In the genomic region with DNA sequence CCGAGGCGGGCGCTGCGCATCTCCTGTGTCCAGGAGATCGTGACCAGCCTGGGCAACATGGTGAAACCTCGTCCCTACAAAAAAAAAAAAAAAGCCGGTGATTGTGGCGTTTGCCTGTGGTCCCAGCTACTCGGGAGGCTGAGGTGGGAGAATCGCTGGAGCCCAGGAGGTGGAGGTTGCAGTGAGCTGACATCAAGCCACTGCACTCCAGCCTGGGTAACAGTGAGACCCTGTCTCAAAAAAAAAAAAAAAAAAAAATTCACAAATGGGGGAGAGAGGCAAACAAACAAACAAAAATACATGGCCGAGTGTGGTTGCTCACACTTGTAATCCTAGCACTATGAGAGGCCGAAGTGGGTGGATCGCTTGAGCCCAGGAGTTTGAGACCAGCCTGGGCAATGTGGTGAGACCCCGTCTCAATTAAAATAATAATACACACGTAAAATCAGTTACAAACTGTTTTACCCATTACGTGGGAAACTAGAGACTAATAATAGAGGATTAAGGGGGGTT, we compare ENCODE assay signal across 8 cellular contexts. TPM values are rescaled to one million over a fixed set of nuclear protein-coding genes. Genes with fewer than 3 reads are reported as not detected.
DNase-seq lines count a peak whose midpoint lies in the region; ATAC-seq and TF ChIP-seq lines count a peak whose summit lies in the region.

No MANE protein-coding gene starts in this region.

- peak overlapping the region; percentile 79 for H3K4me3 ChIP-seq in GM06990 (replicated peaks; ENCODE audit: low read depth, low read length)
- peak overlapping the region; percentile 92 for H3K4me3 ChIP-seq in RWPE2 (ENCODE audit: severe bottlenecking)
- peak overlapping the region; percentile 75 to 94 (median 80) for H3K4me3 ChIP-seq in esophagus muscularis mucosa
- peak overlapping the region; percentile 81 to 84 for H3K4me3 ChIP-seq in prostate gland

- WGBS in esophagus muscularis mucosa = 22% methylated on average over 13 of the region's 16 CpGs
- WGBS in prostate gland = 16% methylated on average over 16 of the region's 16 CpGs

- H3K27ac ChIP-seq in RWPE2 (ENCODE audit: poor library complexity, severe bottlenecking) = peak overlapping the region; percentile 43
- peak overlapping the region; percentile 93 to 96 (median 94) for H3K27ac ChIP-seq in esophagus muscularis mucosa (replicated peaks in 1 of 4)
- peak overlapping the region; percentile 86 to 97 for H3K27ac ChIP-seq in prostate gland

- no peaks in the 10 kb centered on the region for H3K27me3 ChIP-seq in GM06990 (replicated peaks; ENCODE audit: control insufficient read depth, insufficient read depth, low read length)
- H3K27me3 ChIP-seq in RWPE2 (ENCODE audit: insufficient read depth, poor library complexity, severe bottlenecking) = no peaks in the 10 kb centered on the region
- H3K27me3 ChIP-seq in esophagus muscularis mucosa = no peaks in the 10 kb centered on the region
- H3K27me3 ChIP-seq in prostate gland (replicated peaks; ENCODE audit: insufficient read depth) = no peaks in the 10 kb centered on the region

- no peak for TF ChIP-seq POLR2A in esophagus muscularis mucosa (IDR thresholded peaks at IDR 0.05; ENCODE audit: low read depth)
- no peak for TF ChIP-seq POLR2A in prostate gland (IDR thresholded peaks at IDR 0.05)

- no peak for TF ChIP-seq EP300 in esophagus muscularis mucosa (IDR thresholded peaks at IDR 0.05)

- H3K4me1 ChIP-seq in RWPE2 (ENCODE audit: insufficient read depth, poor library complexity, severe bottlenecking) (no peaks in the 10 kb centered on the region), esophagus muscularis mucosa (peaks cover 21 to 37% (median 31%) of the 10 kb centered on the region in 4 donors), prostate gland (replicated peaks) (no peaks in the 10 kb centered on the region)

- no peak for TF ChIP-seq CTCF in GM06990 (IDR thresholded peaks at IDR 0.05; ENCODE audit: insufficient read depth, low read length, poor library complexity, severe bottlenecking)
- TF ChIP-seq CTCF in RWPE2 (IDR thresholded peaks at IDR 0.05; ENCODE audit: poor library complexity, severe bottlenecking) = no peak
- no peak for TF ChIP-seq CTCF in esophagus muscularis mucosa (IDR thresholded peaks at IDR 0.05)
- no peak for TF ChIP-seq CTCF in prostate gland (IDR thresholded peaks at IDR 0.05)

- intact Hi-C loops in esophagus muscularis mucosa (cut with DNase I) = no loop called here
- intact Hi-C loops in prostate gland (cut with DNase I) = no loop called here

- no peaks in the 10 kb centered on the region for H3K9me3 ChIP-seq in RWPE2 (ENCODE audit: severe bottlenecking)
- H3K9me3 ChIP-seq in esophagus muscularis mucosa = no peaks in the 10 kb centered on the region
- no peaks in the 10 kb centered on the region for H3K9me3 ChIP-seq in prostate gland

- DNase-seq in GM06990 (ENCODE audit: extremely low read depth, insufficient read length) = no peak
- DNase-seq in RWPE2 (ENCODE audit: low spot score) = no peak
- DNase-seq in esophagus muscularis mucosa (ENCODE audit: extremely low spot score) = no peak
- no peak for DNase-seq in prostate gland (ENCODE audit: low spot score)
- no peak for DNase-seq in Ammon's horn (ENCODE audit: low spot score)
- no peak for DNase-seq in activated CD4-positive, alpha-beta T cell treated with anti-CD3 and anti-CD28 coated beads for 1 hour

- ATAC-seq in RWPE2 (ENCODE audit: low read depth) (no peak), GM19452 (IDR thresholded peaks at IDR 0.05; ENCODE audit: unreplicated experiment) (no peak), GM19328 (IDR thresholded peaks at IDR 0.05; ENCODE audit: unreplicated experiment) (no peak)

- no peaks in the 10 kb centered on the region for H3K36me3 ChIP-seq in GM06990 (ENCODE audit: control insufficient read depth, insufficient read depth, low read length)
- H3K36me3 ChIP-seq in RWPE2 (ENCODE audit: low read depth) = peaks cover 3% of the 10 kb centered on the region; the same call in 1 of the 2 replicates
- peaks cover 7 to 26% (median 11%) of the 10 kb centered on the region in 4 donors for H3K36me3 ChIP-seq in esophagus muscularis mucosa
- no peaks in the 10 kb centered on the region for H3K36me3 ChIP-seq in prostate gland

RNA-seq across cellular contexts. Expression of a gene that starts 0.8 kb away (rescaled TPM):
- total RNA-seq in esophagus muscularis mucosa (10 to 100 TPM in 3 of 4 donors, 1 to 10 TPM in 1; 9.9 to 14.1 (median 12.6) TPM), prostate gland (10 to 100 TPM in 1 of 2 donors, 1 to 10 TPM in 1; 9.0 to 10.2 TPM)

RNA-seq across cellular contexts. Expression of a gene that starts 0.9 kb away (rescaled TPM):
- total RNA-seq in esophagus muscularis mucosa = 10 to 100 TPM; 20.0 to 42.0 (median 30.8) TPM
- 10 to 100 TPM; 31.6 to 42.6 TPM for total RNA-seq in prostate gland

RNA-seq across cellular contexts. Expression of a gene that starts 55.0 kb away (rescaled TPM):
- total RNA-seq in esophagus muscularis mucosa (not detected), prostate gland (not detected)

Comparison
In these comparisons a context has a peak if more than half of its experiments do, and no peak if none do; other contexts are left out.
1. H3K27ac ChIP-seq: peak in every context shown above with its lines; median percentile 94 in esophagus muscularis mucosa; 92 in prostate gland; 43 in RWPE2.